Comparison of ENCODE assay signal across 16 cellular contexts in genomic region chr3:73602171-73602570, GRCh38. TPM values are rescaled to one million over a fixed set of nuclear protein-coding genes. Genes with fewer than 3 reads are reported as not detected.
DNase-seq lines count a peak whose midpoint lies in the region; ATAC-seq and TF ChIP-seq lines count a peak whose summit lies in the region.
"Had no signal": no experiment of that assay in that cellular context is flagged by ENCODE, and none has a peak within 500 bp of the region (broad histone marks: within the 10 kb centered on the region; RNA-seq: fewer than 3 reads in every experiment).

No MANE protein-coding gene starts in this region.

- intact Hi-C loops in esophagus muscularis mucosa (cut with DNase I), result loop anchor here (5.0 kb wide), 1 partner anchor 90 kb away; no protein-coding TSS in a partner anchor

- ATAC-seq in HG03378 (IDR thresholded peaks at IDR 0.05; ENCODE audit: unreplicated experiment), result no peak
- ATAC-seq in GM21717 (IDR thresholded peaks at IDR 0.05; ENCODE audit: unreplicated experiment), result no peak
- ATAC-seq in GM21390 (IDR thresholded peaks at IDR 0.05; ENCODE audit: unreplicated experiment), result no peak
- ATAC-seq: A549; naive thymus-derived CD4-positive, alpha-beta T cell had no signal

- H2BK15ac ChIP-seq in mesendoderm (replicated peaks; ENCODE audit: low read depth), result no peak overlapping the region

- no peak overlapping the region for H3K56ac ChIP-seq in mesendoderm (ENCODE audit: low read length)

- no peak overlapping the region for H2AK5ac ChIP-seq in mesendoderm (ENCODE audit: low read length)

- H3K36me3 Mint-ChIP-seq in glutamatergic neuron (ENCODE audit: unreplicated experiment), result no peaks in the 10 kb centered on the region
- H3K36me3 Mint-ChIP-seq: naive thymus-derived CD4-positive, alpha-beta T cell had no signal

- H3K23ac ChIP-seq in mesendoderm (ENCODE audit: low read length), result no peak overlapping the region

- H2BK5ac ChIP-seq in mesendoderm (ENCODE audit: low read length), result no peak overlapping the region

- H3K4me1 ChIP-seq in esophagus muscularis mucosa, result peaks cover 82 to 100% (median 97%) of the 10 kb centered on the region in 4 donors
- H3K4me1 ChIP-seq in mesendoderm (ENCODE audit: control insufficient read depth, low read depth, low read length), result no peaks in the 10 kb centered on the region
- H3K4me1 ChIP-seq: A549 had no signal

- peaks cover 0 to 3% (median 0%) of the 10 kb centered on the region in 4 donors for H3K36me3 ChIP-seq in esophagus muscularis mucosa
- no peaks in the 10 kb centered on the region for H3K36me3 ChIP-seq in mesendoderm (ENCODE audit: control insufficient read depth, insufficient read depth, low read length)

- H3K9me3 ChIP-seq in esophagus muscularis mucosa, result no peaks in the 10 kb centered on the region
- H3K9me3 ChIP-seq: A549, thoracic aorta had no signal

- no peak overlapping the region for H3K9ac ChIP-seq in mesendoderm (ENCODE audit: low read length)

- no peak for TF ChIP-seq EP300 in esophagus muscularis mucosa (IDR thresholded peaks at IDR 0.05)

- no peak overlapping the region for H3K18ac ChIP-seq in mesendoderm (ENCODE audit: low read length)

- no peak overlapping the region for H3K27ac Mint-ChIP-seq in glutamatergic neuron (ENCODE audit: unreplicated experiment)
- H3K27ac Mint-ChIP-seq: activated B cell treated with CpG ODN at 0.5 μM for 24 hours; naive thymus-derived CD4-positive, alpha-beta T cell had no signal

- H3K27ac ChIP-seq in esophagus muscularis mucosa (replicated peaks in 1 of 4), result peak overlapping the region; percentile 67 to 95 (median 85)
- H3K27ac ChIP-seq in mesendoderm (ENCODE audit: low read depth, low read length), result no peak overlapping the region
- H3K27ac ChIP-seq: A549 had no signal

- DNase-seq in AG04449 (ENCODE audit: low read depth, low spot score) (peak; percentile 91), LHCN-M2 (ENCODE audit: low read depth) (peak; percentile 66), esophagus muscularis mucosa (ENCODE audit: extremely low spot score) (no peak), mesendoderm (peak; percentile 50), glutamatergic neuron (no peak)
- DNase-seq: activated B cell treated with CpG ODN at 0.5 μM for 24 hours; activated T-cell treated with anti-CD3 and anti-CD28 coated beads for 4 hours; amygdala; naive thymus-derived CD4-positive, alpha-beta T cell; NCI-H1436; NCI-H748 treated with DMSO at 0.1 percent for 48 hours had no signal

- WGBS in esophagus muscularis mucosa, result 38% methylated on average over 3 of the region's 3 CpGs
- no CpG with 5 or more reads among the region's 3 CpGs for WGBS in mesendoderm (ENCODE audit: extremely low coverage, insufficient coverage, low lambda C conversion rate)

- H3K4me3 Mint-ChIP-seq in glutamatergic neuron (ENCODE audit: unreplicated experiment), result no peak overlapping the region
- H3K4me3 Mint-ChIP-seq: activated B cell treated with CpG ODN at 0.5 μM for 24 hours; naive thymus-derived CD4-positive, alpha-beta T cell had no signal

- H3K79me1 ChIP-seq in mesendoderm (ENCODE audit: low read length), result no peaks in the 10 kb centered on the region

- no peak overlapping the region for H3K4me2 ChIP-seq in mesendoderm (ENCODE audit: low read length)
- H3K4me2 ChIP-seq: A549 had no signal

- H3K79me2 ChIP-seq in mesendoderm (ENCODE audit: control insufficient read depth, insufficient read depth, low read length), result no peaks in the 10 kb centered on the region

- no peak overlapping the region for H3K4ac ChIP-seq in mesendoderm (ENCODE audit: low read depth, low read length)

- POLR2A ChIA-PET in AG04449 (lab: Yijun Ruan, JAX), result interaction anchor here (0.7 to 3.0 kb wide), 4 partner anchors 19 to 198 kb away, joined by 3 to 24 read pairs (median 5); no protein-coding TSS in a partner anchor

- no peaks in the 10 kb centered on the region for H3K27me3 ChIP-seq in esophagus muscularis mucosa
- no peaks in the 10 kb centered on the region for H3K27me3 ChIP-seq in mesendoderm (ENCODE audit: insufficient read depth, low read length, poor library complexity)

- H3K9me3 Mint-ChIP-seq in glutamatergic neuron (ENCODE audit: unreplicated experiment), result no peaks in the 10 kb centered on the region
- H3K9me3 Mint-ChIP-seq: activated B cell treated with CpG ODN at 0.5 μM for 24 hours had no signal

- no peak overlapping the region for H2BK120ac ChIP-seq in mesendoderm (ENCODE audit: low read depth, low read length)

- H4K8ac ChIP-seq in mesendoderm (ENCODE audit: low read depth, low read length), result no peak overlapping the region

- TF ChIP-seq POLR2A in esophagus muscularis mucosa (IDR thresholded peaks at IDR 0.05; ENCODE audit: low read depth), result no peak

- TF ChIP-seq CTCF in AG04449 (IDR thresholded peaks at IDR 0.05; ENCODE audit: insufficient read depth, low read length, missing control alignments), result no peak
- TF ChIP-seq CTCF in esophagus muscularis mucosa (IDR thresholded peaks at IDR 0.05), result no peak
- TF ChIP-seq CTCF in glutamatergic neuron (IDR thresholded peaks at IDR 0.05; ENCODE audit: partially characterized antibody, unreplicated experiment), result no peak

- no peak overlapping the region for H3K4me3 ChIP-seq in AG04449 (ENCODE audit: low read depth, low read length)
- no peak overlapping the region for H3K4me3 ChIP-seq in esophagus muscularis mucosa
- no peak overlapping the region for H3K4me3 ChIP-seq in mesendoderm (ENCODE audit: low read length)
- H3K4me3 ChIP-seq: A549, thoracic aorta had no signal

- H3K4me1 Mint-ChIP-seq in glutamatergic neuron (ENCODE audit: low read depth, unreplicated experiment), result peaks cover 9% of the 10 kb centered on the region
- H3K4me1 Mint-ChIP-seq: activated B cell treated with CpG ODN at 0.5 μM for 24 hours; naive thymus-derived CD4-positive, alpha-beta T cell had no signal

- CTCF ChIA-PET in AG04449 (lab: Yijun Ruan, JAX), result interaction anchor here (0.6 to 3.5 kb wide), 5 partner anchors 23 to 94 kb away, joined by 3 to 18 read pairs (median 3); no protein-coding TSS in a partner anchor

- no peaks in the 10 kb centered on the region for H3K27me3 Mint-ChIP-seq in glutamatergic neuron (ENCODE audit: unreplicated experiment)
- H3K27me3 Mint-ChIP-seq: activated B cell treated with CpG ODN at 0.5 μM for 24 hours had no signal

- H4K5ac ChIP-seq in mesendoderm (ENCODE audit: low read length), result no peak overlapping the region

RNA-seq across cellular contexts. Expression of gene PDZRN3, which starts 22.6 kb away (rescaled TPM):
- total RNA-seq in LHCN-M2 (2014; rRNA removed) (6.5 and 6.7 TPM in 2 replicates), esophagus muscularis mucosa (100 to 1,000 TPM; 149 to 314 (median 220) TPM), glutamatergic neuron (ENCODE audit: unreplicated experiment) (21.9 TPM)
- 3.7 TPM for polyA plus RNA-seq in LHCN-M2 (2012)
- 8.4 TPM for polyA plus RNA-seq in mesendoderm (2013, experiment 1 of 2)
- polyA plus RNA-seq in mesendoderm (2013, experiment 2 of 2), result 9.0 TPM
- total RNA-seq: activated B cell treated with CpG ODN at 0.5 μM for 24 hours; naive thymus-derived CD4-positive, alpha-beta T cell had no signal
- polyA plus RNA-seq: A549; naive thymus-derived CD4-positive, alpha-beta T cell had no signal

Comparison
In these comparisons a context has a peak if more than half of its experiments do, and no peak if none do; other contexts are left out.
1. DNase-seq: peak in AG04449 (single experiment), LHCN-M2 (single experiment) and mesendoderm (single experiment); none in esophagus muscularis mucosa (single experiment) and glutamatergic neuron (single experiment).